14 cellular contexts compared by ENCODE assay signal in the genomic region with DNA sequence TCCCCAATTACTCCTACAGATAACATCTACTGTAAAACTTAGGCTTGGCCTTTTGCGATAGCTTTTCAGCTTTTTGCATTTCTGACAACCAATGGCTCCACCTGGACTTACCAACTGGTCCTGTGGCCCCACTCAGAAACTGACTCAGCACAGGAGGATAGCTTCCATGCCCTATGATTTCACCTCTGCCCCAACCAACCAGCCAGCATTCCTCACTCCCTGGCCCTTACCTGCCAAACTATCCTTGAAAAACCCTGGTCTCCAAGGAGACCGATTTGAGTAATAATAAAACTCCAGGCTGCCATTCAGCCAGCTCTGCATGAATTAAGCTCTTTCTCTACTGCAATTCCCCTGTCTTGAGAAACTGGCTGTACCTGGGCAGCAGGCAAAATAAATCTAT. TPM values are rescaled to one million over a fixed set of nuclear protein-coding genes. Genes with fewer than 3 reads are reported as not detected.
DNase-seq lines count a peak whose midpoint lies in the region; ATAC-seq and TF ChIP-seq lines count a peak whose summit lies in the region.
"Had no signal": no experiment of that assay in that cellular context is flagged by ENCODE, and none has a peak within 500 bp of the region (broad histone marks: within the 10 kb centered on the region; RNA-seq: fewer than 3 reads in every experiment).

No MANE protein-coding gene starts in this region.

- no peak for TF ChIP-seq POLR2A in suprapubic skin (IDR thresholded peaks at IDR 0.05)

- no peak for TF ChIP-seq EP300 in suprapubic skin (IDR thresholded peaks at IDR 0.05)

- no TSS peak for BruUV-seq in Calu3 (replicated peaks; lab: Mats Ljungman, UMichigan)

- no peaks in the 10 kb centered on the region for H3K4me1 ChIP-seq in left lung
- no peaks in the 10 kb centered on the region for H3K4me1 ChIP-seq in suprapubic skin
- H3K4me1 ChIP-seq: BE2C, right lobe of liver had no signal

- TF ChIP-seq CTCF in Calu3 (IDR thresholded peaks at IDR 0.05; ENCODE audit: unreplicated experiment) (no peak), LNCaP clone FGC (IDR thresholded peaks at IDR 0.05; ENCODE audit: control insufficient read depth, extremely low read depth, insufficient read depth) (no peak), left lung (IDR thresholded peaks at IDR 0.05) (no peak), suprapubic skin (IDR thresholded peaks at IDR 0.05) (no peak)

- H3K36me3 ChIP-seq in left lung (peaks cover 0 to 77% of the 10 kb centered on the region in 2 donors), suprapubic skin (peaks cover 74% of the 10 kb centered on the region)

- DNase-seq in Calu3 (no peak), LNCaP clone FGC (ENCODE audit: low read depth) (peak; percentile 68), epithelial cell of prostate (ENCODE audit: low read depth, low spot score) (no peak), left lung (no peak), suprapubic skin (ENCODE audit: low spot score in 2 of 2) (no peak), left lobe of liver (ENCODE audit: low spot score) (no peak), substantia nigra (lab: John Stamatoyannopoulos, UW) (no peak)
- DNase-seq in activated naive CD8-positive, alpha-beta T cell treated with anti-CD3 and anti-CD28 coated beads, Interleukin-2, amount 50 U/mL, for 24 hours: no peak
- DNase-seq: BE2C, naive B cell, right lobe of liver, SIG-M5, stomach had no signal

- no peaks in the 10 kb centered on the region for H3K9me3 Mint-ChIP-seq in Calu3 (ENCODE audit: low read depth, unreplicated experiment)
- no peaks in the 10 kb centered on the region for H3K9me3 Mint-ChIP-seq in activated naive CD8-positive, alpha-beta T cell treated with anti-CD3 and anti-CD28 coated beads, Interleukin-2, amount 50 U/mL, for 24 hours
- H3K9me3 Mint-ChIP-seq: activated naive CD4-positive, alpha-beta T cell treated with anti-CD3 and anti-CD28 coated beads, Interleukin-2, amount 50 U/mL, for 24 hours; naive B cell had no signal

- H3K27ac ChIP-seq in epithelial cell of prostate: peak overlapping the region; percentile 4
- H3K27ac ChIP-seq in left lung: no peak overlapping the region
- H3K27ac ChIP-seq in suprapubic skin: no peak overlapping the region
- no peak overlapping the region for H3K27ac ChIP-seq in substantia nigra (ENCODE audit: low read depth, low read length, poor library complexity, severe bottlenecking)
- H3K27ac ChIP-seq: right lobe of liver, stomach had no signal

- H3K4me3 ChIP-seq in LNCaP clone FGC (ENCODE audit: low read depth, low read length) (no peak overlapping the region), left lung (no peak overlapping the region), suprapubic skin (no peak overlapping the region)
- H3K4me3 ChIP-seq: right lobe of liver, stomach had no signal

- no peaks in the 10 kb centered on the region for H3K9me3 ChIP-seq in left lung
- no peaks in the 10 kb centered on the region for H3K9me3 ChIP-seq in suprapubic skin
- H3K9me3 ChIP-seq: BE2C, right lobe of liver, stomach had no signal

- peak overlapping the region; percentile 77 for H3K27ac Mint-ChIP-seq in Calu3 (ENCODE audit: unreplicated experiment)
- H3K27ac Mint-ChIP-seq in activated naive CD8-positive, alpha-beta T cell treated with anti-CD3 and anti-CD28 coated beads, Interleukin-2, amount 50 U/mL, for 24 hours: no peak overlapping the region
- H3K27ac Mint-ChIP-seq: activated naive CD4-positive, alpha-beta T cell treated with anti-CD3 and anti-CD28 coated beads, Interleukin-2, amount 50 U/mL, for 24 hours; naive B cell had no signal

- intact Hi-C loops in Calu3 (cut with micrococcal nuclease; ENCODE audit: unreplicated experiment) (no loop called here), left lung (cut with DNase I) (no loop called here)

- CTCF ChIA-PET in Calu3 (lab: Charles Lee): interaction anchor here (0.7 to 1.8 kb wide), 2 partner anchors 8 to 64 kb away, joined by 3 to 11 read pairs; no protein-coding TSS in a partner anchor

- H3K36me3 Mint-ChIP-seq in Calu3 (ENCODE audit: insufficient read depth, unreplicated experiment): peaks cover 37% of the 10 kb centered on the region
- peaks cover 42% of the 10 kb centered on the region for H3K36me3 Mint-ChIP-seq in activated naive CD8-positive, alpha-beta T cell treated with anti-CD3 and anti-CD28 coated beads, Interleukin-2, amount 50 U/mL, for 24 hours (ENCODE audit: low read depth)

- H3K27me3 Mint-ChIP-seq in Calu3 (ENCODE audit: unreplicated experiment): no peaks in the 10 kb centered on the region
- H3K27me3 Mint-ChIP-seq in activated naive CD8-positive, alpha-beta T cell treated with anti-CD3 and anti-CD28 coated beads, Interleukin-2, amount 50 U/mL, for 24 hours: no peaks in the 10 kb centered on the region
- H3K27me3 Mint-ChIP-seq: activated naive CD4-positive, alpha-beta T cell treated with anti-CD3 and anti-CD28 coated beads, Interleukin-2, amount 50 U/mL, for 24 hours; naive B cell had no signal

- peaks cover 22% of the 10 kb centered on the region for H3K4me1 Mint-ChIP-seq in Calu3 (ENCODE audit: low read depth, unreplicated experiment)
- no peaks in the 10 kb centered on the region for H3K4me1 Mint-ChIP-seq in activated naive CD8-positive, alpha-beta T cell treated with anti-CD3 and anti-CD28 coated beads, Interleukin-2, amount 50 U/mL, for 24 hours
- H3K4me1 Mint-ChIP-seq: activated naive CD4-positive, alpha-beta T cell treated with anti-CD3 and anti-CD28 coated beads, Interleukin-2, amount 50 U/mL, for 24 hours had no signal

- ATAC-seq in left lung (peak; percentile 75), left lobe of liver (no peak)
- no peak for ATAC-seq in activated naive CD8-positive, alpha-beta T cell treated with anti-CD3 and anti-CD28 coated beads, Interleukin-2, amount 50 U/mL, for 24 hours

- peak overlapping the region; percentile 34 for H3K4me3 Mint-ChIP-seq in Calu3 (ENCODE audit: low read depth, unreplicated experiment)
- H3K4me3 Mint-ChIP-seq in activated naive CD8-positive, alpha-beta T cell treated with anti-CD3 and anti-CD28 coated beads, Interleukin-2, amount 50 U/mL, for 24 hours: no peak overlapping the region
- H3K4me3 Mint-ChIP-seq: activated naive CD4-positive, alpha-beta T cell treated with anti-CD3 and anti-CD28 coated beads, Interleukin-2, amount 50 U/mL, for 24 hours; naive B cell had no signal

- WGBS in suprapubic skin: 69% methylated on average over 2 of the region's 2 CpGs

- H3K27me3 ChIP-seq in left lung: no peaks in the 10 kb centered on the region
- H3K27me3 ChIP-seq in suprapubic skin: no peaks in the 10 kb centered on the region
- H3K27me3 ChIP-seq: BE2C, right lobe of liver, stomach had no signal

RNA-seq across cellular contexts. Expression of a gene that starts 28.2 kb away (rescaled TPM):
- 25.7 and 34.5 TPM in 2 replicates for total RNA-seq in Calu3 (2022)
- total RNA-seq in left lung: 100 to 1,000 TPM in 1 of 2 donors, 10 to 100 TPM in 1; 90.0 to 140 TPM
- total RNA-seq in suprapubic skin: 100 to 1,000 TPM; 211 to 298 (median 220) TPM
- total RNA-seq in left lobe of liver: 5.2 TPM

RNA-seq across cellular contexts. Expression of a gene that starts 40.8 kb away (rescaled TPM):
- total RNA-seq in Calu3 (2022) (55.1 and 59.2 TPM in 2 replicates), left lung (10 to 100 TPM; 30.3 to 39.8 TPM), suprapubic skin (10 to 100 TPM; 53.0 to 62.8 (median 57.9) TPM), left lobe of liver (34.6 TPM)
